ENCODE assay signal across 11 cellular contexts in genomic region chrX:71636438-71637252, GRCh38. TPM values are rescaled to one million over a fixed set of nuclear protein-coding genes. Genes with fewer than 3 reads are reported as not detected.
DNase-seq lines count a peak whose midpoint lies in the region; ATAC-seq and TF ChIP-seq lines count a peak whose summit lies in the region.
"Had no signal": no experiment of that assay in that cellular context is flagged by ENCODE, and none has a peak within 500 bp of the region (broad histone marks: within the 10 kb centered on the region; RNA-seq: fewer than 3 reads in every experiment).

No MANE protein-coding gene starts in this region.

- H3K36me3 ChIP-seq in right atrium auricular region (no peaks in the 10 kb centered on the region), thyroid gland (no peaks in the 10 kb centered on the region)
- H3K36me3 ChIP-seq: neutrophil had no signal

- no peak for TF ChIP-seq CTCF in right atrium auricular region (IDR thresholded peaks at IDR 0.05)
- no peak for TF ChIP-seq CTCF in thyroid gland (IDR thresholded peaks at IDR 0.05)

- 74 to 86% methylated on average over 6 to 8 of the region's 9 CpGs for whole genome bisulfite sequencing in thyroid gland, 2 donors

- no peak for DNase-seq in Right ventricle myocardium inferior (ENCODE audit: missing footprints)
- DNase-seq in right atrium auricular region (ENCODE audit: low spot score): no peak
- DNase-seq in NCI-H1436 treated with DMSO at 0.1 percent for 48 hours (lab: John Stamatoyannopoulos, UW): peak; percentile 86
- peak; percentile 33 for DNase-seq in central memory CD4-positive, alpha-beta T cell
- peak; percentile 27 for DNase-seq in superior temporal gyrus (ENCODE audit: extremely low spot score)
- DNase-seq in thyroid gland: no peak
- no peak for DNase-seq in retina
- DNase-seq: Calu3 had no signal

- H3K27ac ChIP-seq in right atrium auricular region: no peak overlapping the region
- no peak overlapping the region for H3K27ac ChIP-seq in thyroid gland
- H3K27ac ChIP-seq: neutrophil, VCaP had no signal

- ATAC-seq in Right ventricle myocardium inferior (peak; percentile 39), GM21381 (IDR thresholded peaks at IDR 0.05; ENCODE audit: unreplicated experiment) (no peak)

- H3K27me3 ChIP-seq in right atrium auricular region (no peaks in the 10 kb centered on the region), thyroid gland (no peaks in the 10 kb centered on the region)
- H3K27me3 ChIP-seq: neutrophil had no signal

- H3K9me3 ChIP-seq in right atrium auricular region: no peaks in the 10 kb centered on the region
- H3K9me3 ChIP-seq in thyroid gland: no peaks in the 10 kb centered on the region
- H3K9me3 ChIP-seq: neutrophil had no signal

- TF ChIP-seq POLR2A in thyroid gland (IDR thresholded peaks at IDR 0.05): no peak

- H3K4me3 ChIP-seq in right atrium auricular region (no peak overlapping the region), thyroid gland (replicated peaks in 1 of 3) (no peak overlapping the region)

- intact Hi-C loops in Right ventricle myocardium inferior (cut with DNase I): loop anchor here (10.0 kb wide), 1 partner anchor 52 kb away; no protein-coding TSS in a partner anchor
- intact Hi-C loops in thyroid gland (cut with DNase I): no loop called here

- H3K4me1 ChIP-seq in right atrium auricular region (peaks cover 0 to 4% of the 10 kb centered on the region in 2 donors), thyroid gland (peaks cover 0 to 15% of the 10 kb centered on the region in 2 donors)

RNA-seq across cellular contexts. Expression of gene CXCR3, which starts 18.3 kb away (rescaled TPM):
- total RNA-seq in Right ventricle myocardium inferior: 0.32 TPM
- total RNA-seq in right atrium auricular region: under 1 TPM in 1 of 2 donors, not detected in 1; 0.20 TPM
- 1 to 10 TPM in 1 of 4 donors, under 1 TPM in 2, not detected in 1; 0.42 to 1.0 (median 0.67) TPM for total RNA-seq in thyroid gland
- total RNA-seq: Calu3 had no signal

RNA-seq across cellular contexts. Expression of gene GCNA, which starts 58.4 kb away (rescaled TPM):
- total RNA-seq in Right ventricle myocardium inferior (1.7 TPM), right atrium auricular region (1 to 10 TPM in 1 of 2 donors, under 1 TPM in 1; 0.48 to 3.0 TPM), thyroid gland (1 to 10 TPM; 1.8 to 3.6 (median 2.5) TPM)

Comparison
In these comparisons a context has a peak if more than half of its experiments do, and no peak if none do; other contexts are left out.
1. DNase-seq: peak in NCI-H1436 treated with DMSO at 0.1 percent for 48 hours (single experiment), central memory CD4-positive, alpha-beta T cell (single experiment) and superior temporal gyrus (single experiment); none in Right ventricle myocardium inferior (single experiment), right atrium auricular region (single experiment), thyroid gland (0 of 2) and retina (single experiment).